Comparison of ENCODE assay signal across 7 cellular contexts in the genomic region with DNA sequence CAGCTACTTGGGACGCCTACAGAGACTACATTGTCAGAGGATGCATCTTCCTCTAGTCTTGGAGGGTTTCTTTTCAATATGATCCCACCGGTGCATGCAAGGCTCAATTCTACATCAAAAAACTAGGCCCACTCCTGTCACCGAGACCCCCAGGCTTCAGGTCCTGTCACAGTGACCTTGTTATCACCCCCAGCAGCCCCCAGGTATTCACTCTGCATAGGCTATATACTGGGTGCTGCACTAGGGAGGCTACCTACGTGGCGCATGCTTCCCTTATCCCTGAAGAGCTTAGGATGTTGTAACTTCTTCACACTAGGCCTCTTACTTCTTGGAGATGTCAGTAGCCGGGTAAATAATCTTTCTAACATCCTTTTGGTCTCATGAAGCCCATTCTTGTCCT. TPM values are rescaled to one million over a fixed set of nuclear protein-coding genes. Genes with fewer than 3 reads are reported as not detected.
DNase-seq lines count a peak whose midpoint lies in the region; ATAC-seq and TF ChIP-seq lines count a peak whose summit lies in the region.
"Not testable (repeated sequence)": the region's sequence is repeated elsewhere in the genome, so short reads cannot be mapped to it uniquely, and the experiment has no call there.

No MANE protein-coding gene starts in this region.

- H3K27me3 ChIP-seq in CD4-positive, alpha-beta T cell (ENCODE audit: control insufficient read depth, insufficient read depth, low read length) = not testable (repeated sequence)

- POLR2A ChIA-PET in CD4-positive, alpha-beta T cell (lab: Charles Lee); activated CD4-positive, alpha-beta memory T cell treated with anti-CD3 and anti-CD28 coated beads for 36 hours (lab: Charles Lee): not testable (repeated sequence)

- H3K27ac ChIP-seq in CD4-positive, alpha-beta T cell (ENCODE audit: low read depth, low read length) = not testable (repeated sequence)

- DNase-seq in CD4-positive, alpha-beta T cell; activated T-helper 2 cell treated with anti-CD3 and anti-CD28 coated beads, Interferon-gamma antibody, Interleukin-2, Interleukin-4, amounts not matched to agents 10 μg/mL and 5 μg/mL and 100 μg/mL, durations not matched to agents 14 hours and 24 hours and 36 hours (ENCODE audit: low spot score); naive B cell; osteocyte (ENCODE audit: extremely low spot score, unreplicated experiment): not testable (repeated sequence)
- DNase-seq in activated CD4-positive, alpha-beta memory T cell treated with anti-CD3 and anti-CD28 coated beads for 36 hours = peak; percentile 9

- ATAC-seq in CD4-positive, alpha-beta T cell (ENCODE audit: poor library complexity); naive B cell (ENCODE audit: low read depth in 2 of 2): not testable (repeated sequence)

- intact Hi-C loops in CD4-positive, alpha-beta T cell (cut with DNase I, micrococcal nuclease); activated CD4-positive, alpha-beta memory T cell treated with anti-CD3 and anti-CD28 coated beads for 36 hours (cut with micrococcal nuclease); activated T-helper 2 cell treated with anti-CD3 and anti-CD28 coated beads, Interferon-gamma antibody, Interleukin-2, Interleukin-4, amounts not matched to agents 10 μg/mL and 5 μg/mL and 100 μg/mL, durations not matched to agents 14 hours and 24 hours and 36 hours (cut with micrococcal nuclease); dendritic cell treated with granulocyte-macrophage colony-stimulating factor and Interleukin-4, amounts not matched to agents 40 ng/mL and 50 ng/mL, for 4 days (cut with micrococcal nuclease): not testable (repeated sequence)

- H3K9me3 Mint-ChIP-seq in CD4-positive, alpha-beta T cell; IgD-negative memory B cell; activated CD4-positive, alpha-beta memory T cell treated with anti-CD3 and anti-CD28 coated beads for 36 hours; activated T-helper 2 cell treated with anti-CD3 and anti-CD28 coated beads, Interferon-gamma antibody, Interleukin-2, Interleukin-4, amounts not matched to agents 10 μg/mL and 5 μg/mL and 100 μg/mL, durations not matched to agents 14 hours and 24 hours and 36 hours; dendritic cell treated with granulocyte-macrophage colony-stimulating factor and Interleukin-4, amounts not matched to agents 40 ng/mL and 50 ng/mL, for 4 days; naive B cell; osteocyte (ENCODE audit: unreplicated experiment): not testable (repeated sequence)

- not testable (repeated sequence) for H3K4me1 Mint-ChIP-seq in CD4-positive, alpha-beta T cell (ENCODE audit: low read depth); IgD-negative memory B cell
- H3K4me1 Mint-ChIP-seq in activated CD4-positive, alpha-beta memory T cell treated with anti-CD3 and anti-CD28 coated beads for 36 hours (ENCODE audit: low read depth) = peaks cover 19% of the 10 kb centered on the region
- H3K4me1 Mint-ChIP-seq in activated T-helper 2 cell treated with anti-CD3 and anti-CD28 coated beads, Interferon-gamma antibody, Interleukin-2, Interleukin-4, amounts not matched to agents 10 μg/mL and 5 μg/mL and 100 μg/mL, durations not matched to agents 14 hours and 24 hours and 36 hours (ENCODE audit: low read depth) = peaks cover 40% of the 10 kb centered on the region
- H3K4me1 Mint-ChIP-seq in dendritic cell treated with granulocyte-macrophage colony-stimulating factor and Interleukin-4, amounts not matched to agents 40 ng/mL and 50 ng/mL, for 4 days (ENCODE audit: low read depth) = peaks cover 24% of the 10 kb centered on the region
- H3K4me1 Mint-ChIP-seq in naive B cell = peaks cover 8 to 10% (median 9%) of the 10 kb centered on the region in 3 donors
- peaks cover 24% of the 10 kb centered on the region for H3K4me1 Mint-ChIP-seq in osteocyte (ENCODE audit: unreplicated experiment)

- not testable (repeated sequence) for H3K9me3 ChIP-seq in CD4-positive, alpha-beta T cell (ENCODE audit: control insufficient read depth, low read length)

- peak overlapping the region; percentile 34 for H3K4me3 Mint-ChIP-seq in CD4-positive, alpha-beta T cell
- H3K4me3 Mint-ChIP-seq in IgD-negative memory B cell (peak overlapping the region in 3 of 4 donors; percentile 52 to 63 (median 58)), naive B cell (peak overlapping the region in 7 of 8 donors; percentile 24 to 70 (median 30)), osteocyte (ENCODE audit: unreplicated experiment) (peak overlapping the region; percentile 29)
- H3K4me3 Mint-ChIP-seq in activated CD4-positive, alpha-beta memory T cell treated with anti-CD3 and anti-CD28 coated beads for 36 hours = peak overlapping the region; percentile 43
- peak overlapping the region; percentile 72 for H3K4me3 Mint-ChIP-seq in activated T-helper 2 cell treated with anti-CD3 and anti-CD28 coated beads, Interferon-gamma antibody, Interleukin-2, Interleukin-4, amounts not matched to agents 10 μg/mL and 5 μg/mL and 100 μg/mL, durations not matched to agents 14 hours and 24 hours and 36 hours (ENCODE audit: low read depth)
- H3K4me3 Mint-ChIP-seq in dendritic cell treated with granulocyte-macrophage colony-stimulating factor and Interleukin-4, amounts not matched to agents 40 ng/mL and 50 ng/mL, for 4 days = not testable (repeated sequence)

- not testable (repeated sequence) for TF ChIP-seq CTCF in CD4-positive, alpha-beta T cell (IDR thresholded peaks at IDR 0.05); osteocyte (IDR thresholded peaks at IDR 0.05)

- H3K36me3 Mint-ChIP-seq in CD4-positive, alpha-beta T cell (ENCODE audit: low read depth); IgD-negative memory B cell; activated CD4-positive, alpha-beta memory T cell treated with anti-CD3 and anti-CD28 coated beads for 36 hours; activated T-helper 2 cell treated with anti-CD3 and anti-CD28 coated beads, Interferon-gamma antibody, Interleukin-2, Interleukin-4, amounts not matched to agents 10 μg/mL and 5 μg/mL and 100 μg/mL, durations not matched to agents 14 hours and 24 hours and 36 hours (ENCODE audit: low read depth); naive B cell; osteocyte (ENCODE audit: unreplicated experiment): not testable (repeated sequence)
- peaks cover 12% of the 10 kb centered on the region for H3K36me3 Mint-ChIP-seq in dendritic cell treated with granulocyte-macrophage colony-stimulating factor and Interleukin-4, amounts not matched to agents 40 ng/mL and 50 ng/mL, for 4 days (ENCODE audit: low read depth)

- not testable (repeated sequence) for H3K27me3 Mint-ChIP-seq in CD4-positive, alpha-beta T cell; IgD-negative memory B cell; activated CD4-positive, alpha-beta memory T cell treated with anti-CD3 and anti-CD28 coated beads for 36 hours; activated T-helper 2 cell treated with anti-CD3 and anti-CD28 coated beads, Interferon-gamma antibody, Interleukin-2, Interleukin-4, amounts not matched to agents 10 μg/mL and 5 μg/mL and 100 μg/mL, durations not matched to agents 14 hours and 24 hours and 36 hours (ENCODE audit: low read depth); dendritic cell treated with granulocyte-macrophage colony-stimulating factor and Interleukin-4, amounts not matched to agents 40 ng/mL and 50 ng/mL, for 4 days; naive B cell; osteocyte (ENCODE audit: unreplicated experiment)

- H3K27ac Mint-ChIP-seq in CD4-positive, alpha-beta T cell; IgD-negative memory B cell; activated CD4-positive, alpha-beta memory T cell treated with anti-CD3 and anti-CD28 coated beads for 36 hours; naive B cell: not testable (repeated sequence)
- peak overlapping the region; percentile 84 for H3K27ac Mint-ChIP-seq in activated T-helper 2 cell treated with anti-CD3 and anti-CD28 coated beads, Interferon-gamma antibody, Interleukin-2, Interleukin-4, amounts not matched to agents 10 μg/mL and 5 μg/mL and 100 μg/mL, durations not matched to agents 14 hours and 24 hours and 36 hours
- peak overlapping the region; percentile 30 for H3K27ac Mint-ChIP-seq in dendritic cell treated with granulocyte-macrophage colony-stimulating factor and Interleukin-4, amounts not matched to agents 40 ng/mL and 50 ng/mL, for 4 days
- peak overlapping the region; percentile 50 for H3K27ac Mint-ChIP-seq in osteocyte (ENCODE audit: unreplicated experiment)

- CTCF ChIA-PET in CD4-positive, alpha-beta T cell (lab: Charles Lee); activated CD4-positive, alpha-beta memory T cell treated with anti-CD3 and anti-CD28 coated beads for 36 hours (lab: Charles Lee): not testable (repeated sequence)

RNA-seq across cellular contexts. Expression of a gene that starts 31.1 kb away (rescaled TPM):
- total RNA-seq in CD4-positive, alpha-beta T cell = 1 to 10 TPM; 5.4 to 6.5 TPM
- 0.90 TPM for polyA plus RNA-seq in IgD-negative memory B cell
- total RNA-seq in activated CD4-positive, alpha-beta memory T cell treated with anti-CD3 and anti-CD28 coated beads for 36 hours = 1 to 10 TPM; 6.6 to 7.2 TPM
- total RNA-seq in activated T-helper 2 cell treated with anti-CD3 and anti-CD28 coated beads, Interferon-gamma antibody, Interleukin-2, Interleukin-4, amounts not matched to agents 10 μg/mL and 5 μg/mL and 100 μg/mL, durations not matched to agents 14 hours and 24 hours and 36 hours = 32.1 and 33.9 TPM in 2 replicates
- polyA plus RNA-seq in naive B cell (ENCODE audit: low read depth in 6 of 6) = under 1 TPM in 5 of 6 donors, not detected in 1; 0.12 to 0.65 (median 0.40) TPM
- total RNA-seq in osteocyte = 12.9 and 13.1 TPM in 2 replicates
